Comparison of ENCODE assay signal across 19 cellular contexts in genomic region chr1:206794294-206794908, GRCh38. TPM values are rescaled to one million over a fixed set of nuclear protein-coding genes. Genes with fewer than 3 reads are reported as not detected.
DNase-seq lines count a peak whose midpoint lies in the region; ATAC-seq, FAIRE-seq and TF ChIP-seq lines count a peak whose summit lies in the region.
"Had no signal": no experiment of that assay in that cellular context is flagged by ENCODE, and none has a peak within 500 bp of the region (broad histone marks: within the 10 kb centered on the region; RNA-seq: fewer than 3 reads in every experiment).

No MANE protein-coding gene starts in this region.

- TF ChIP-seq POLR2A in GM12891 (IDR thresholded peaks at IDR 0.05; ENCODE audit: low read depth, low read length) (no peak), GM18505 (IDR thresholded peaks at IDR 0.05; ENCODE audit: borderline replicate concordance, extremely low read depth, insufficient read depth, insufficient read length) (no peak)

- DNase-seq in activated CD8-positive, alpha-beta memory T cell treated with anti-CD3 and anti-CD28 coated beads, Interleukin-2, amount 50 U/mL, for 4 hours = peak; percentile 44
- no peak for DNase-seq in activated CD8-positive, alpha-beta memory T cell treated with anti-CD3 and anti-CD28 coated beads for 24 hours
- DNase-seq in activated CD4-positive, alpha-beta T cell treated with anti-CD3 and anti-CD28 coated beads, Interleukin-2, amount 50 U/mL, for 48 hours = peak; percentile 59 to 67
- DNase-seq in germinal center (ENCODE audit: low spot score) (peak; percentile 40), GM12891 (ENCODE audit: insufficient read length, low spot score) (no peak)
- DNase-seq in stimulated activated CD8-positive, alpha-beta memory T cell treated with anti-CD3 and anti-CD28 coated beads, Interleukin-4, amount 100 ng/mL, for 48 hours = peak; percentile 66
- DNase-seq: activated CD8-positive, alpha-beta memory T cell treated with anti-CD3 and anti-CD28 coated beads, Interleukin-2, amount 50 U/mL, for 48 hours; dermis blood vessel endothelial cell; GDM1; Karpas-422; kidney; midbrain; NCI-H1417; NCI-H345; occipital lobe had no signal

- no peak for ATAC-seq in HG02884 (IDR thresholded peaks at IDR 0.05; ENCODE audit: unreplicated experiment)
- ATAC-seq in GM18505 (IDR thresholded peaks at IDR 0.05; ENCODE audit: unreplicated experiment) = no peak
- ATAC-seq: esophagus mucosa had no signal

- no peak for FAIRE-seq in GM12891 (lab: Jason Lieb, UNC)
- FAIRE-seq: GM19239, kidney had no signal

TF ChIP-seq in GM12891, 5 proteins besides CTCF, POLR2A, EP300 and RAD21:
- TF ChIP-seq PAX5 (IDR thresholded peaks at IDR 0.05; ENCODE audit: insufficient read depth, low read length, severe bottlenecking) (no peak), POLR2AphosphoS5 (IDR thresholded peaks at IDR 0.05; ENCODE audit: low read depth, low read length) (no peak), SPI1 (IDR thresholded peaks at IDR 0.05; ENCODE audit: low read depth, low read length) (no peak), POU2F2 (IDR thresholded peaks at IDR 0.05; ENCODE audit: low read depth, low read length) (no peak), TAF1 (IDR thresholded peaks at IDR 0.05; ENCODE audit: low read depth, low read length) (no peak)

RNA-seq across cellular contexts. Expression of gene IL10, which starts 22.1 kb away (rescaled TPM):
- polyA plus RNA-seq in GM12891 (2012; ENCODE audit: low read depth, missing spikeins) = 3.3 TPM

RNA-seq across cellular contexts. Expression of gene IL19, which starts 23.8 kb away (rescaled TPM):
- polyA plus RNA-seq in GM12891 (2012; ENCODE audit: low read depth, missing spikeins) = 0.18 TPM

Comparison
In these comparisons a context has a peak if more than half of its experiments do, and no peak if none do; other contexts are left out.
1. DNase-seq: peak in activated CD8-positive, alpha-beta memory T cell treated with anti-CD3 and anti-CD28 coated beads, Interleukin-2, amount 50 U/mL, for 4 hours (single experiment), activated CD4-positive, alpha-beta T cell treated with anti-CD3 and anti-CD28 coated beads, Interleukin-2, amount 50 U/mL, for 48 hours (2 of 2), germinal center (single experiment) and stimulated activated CD8-positive, alpha-beta memory T cell treated with anti-CD3 and anti-CD28 coated beads, Interleukin-4, amount 100 ng/mL, for 48 hours (single experiment); none in activated CD8-positive, alpha-beta memory T cell treated with anti-CD3 and anti-CD28 coated beads for 24 hours (single experiment) and GM12891 (single experiment).